ENCODE assay signal across 16 cellular contexts in the genomic region with DNA sequence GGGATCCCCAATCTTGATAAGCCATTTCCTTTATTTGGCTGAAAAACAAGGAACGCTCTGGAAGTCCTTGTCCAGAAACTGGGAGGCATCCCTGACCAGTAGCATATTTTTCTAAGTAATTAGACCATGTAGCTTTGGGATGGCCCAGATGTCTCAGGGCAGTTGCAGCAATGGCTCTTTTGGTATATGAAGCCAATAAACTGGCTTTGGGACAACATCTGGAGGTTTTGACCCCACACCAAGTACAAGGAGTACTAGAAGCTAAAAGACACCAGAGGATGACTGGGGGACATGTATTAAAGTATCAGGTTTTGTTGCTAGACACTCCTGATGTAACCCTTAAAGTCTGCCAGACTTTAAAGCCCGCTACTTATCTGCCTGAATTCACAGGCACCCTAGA.
DNase-seq lines count a peak whose midpoint lies in the region; ATAC-seq and TF ChIP-seq lines count a peak whose summit lies in the region.
"Had no signal": no experiment of that assay in that cellular context is flagged by ENCODE, and none has a peak within 500 bp of the region (broad histone marks: within the 10 kb centered on the region; RNA-seq: fewer than 3 reads in every experiment).

No MANE protein-coding gene starts in this region.

- no peak overlapping the region for H3K4me3 Mint-ChIP-seq in natural killer cell treated with Interleukin-12 subunit alpha and Interleukin-12 subunit beta and Interleukin-15 and Interleukin-18, amount 100 ng/mL, for 72 hours
- H3K4me3 Mint-ChIP-seq: CD4-positive, alpha-beta memory T cell; H9 had no signal

- H3K4me2 ChIP-seq in MM.1S (ENCODE audit: low read depth, low read length) = no peak overlapping the region
- H3K4me2 ChIP-seq: A549 had no signal

- H3K27me3 ChIP-seq in MM.1S (replicated peaks; ENCODE audit: insufficient read depth, low read length) (no peaks in the 10 kb centered on the region), WERI-Rb-1 (ENCODE audit: insufficient read depth, low read depth, severe bottlenecking) (no peaks in the 10 kb centered on the region), left ventricle myocardium inferior (ENCODE audit: low read depth) (no peaks in the 10 kb centered on the region), gastrocnemius medialis (no peaks in the 10 kb centered on the region)
- H3K27me3 ChIP-seq: BE2C had no signal

- H4K20me1 ChIP-seq in MM.1S (ENCODE audit: insufficient read depth, low read length) = no peaks in the 10 kb centered on the region

- H3K9me3 Mint-ChIP-seq in natural killer cell treated with Interleukin-12 subunit alpha and Interleukin-12 subunit beta and Interleukin-15 and Interleukin-18, amount 100 ng/mL, for 72 hours = no peaks in the 10 kb centered on the region
- H3K9me3 Mint-ChIP-seq: H9 had no signal

- H3K4me3 ChIP-seq in MM.1S (ENCODE audit: low read length) (no peak overlapping the region), WERI-Rb-1 (ENCODE audit: low read depth, low read length) (no peak overlapping the region), left ventricle myocardium inferior (no peak overlapping the region), gastrocnemius medialis (no peak overlapping the region)
- H3K4me3 ChIP-seq: A549, GM12878 had no signal

- H3K36me3 ChIP-seq in MM.1S (replicated peaks; ENCODE audit: insufficient read depth, low read length) (no peaks in the 10 kb centered on the region), WERI-Rb-1 (no peaks in the 10 kb centered on the region), left ventricle myocardium inferior (no peaks in the 10 kb centered on the region), gastrocnemius medialis (no peaks in the 10 kb centered on the region)
- H3K36me3 ChIP-seq: BE2C had no signal

- H3K9me3 ChIP-seq in MM.1S (replicated peaks; ENCODE audit: insufficient read depth, low read length) = no peaks in the 10 kb centered on the region
- H3K9me3 ChIP-seq in WERI-Rb-1 (ENCODE audit: severe bottlenecking) = no peaks in the 10 kb centered on the region
- no peaks in the 10 kb centered on the region for H3K9me3 ChIP-seq in left ventricle myocardium inferior (replicated peaks)
- H3K9me3 ChIP-seq in gastrocnemius medialis = no peaks in the 10 kb centered on the region
- H3K9me3 ChIP-seq: A549, BE2C had no signal

- no peaks in the 10 kb centered on the region for H3K79me2 ChIP-seq in MM.1S (ENCODE audit: low read length)

- no peak overlapping the region for H2AFZ ChIP-seq in MM.1S (ENCODE audit: low read length)

- H3K4me1 ChIP-seq in MM.1S (ENCODE audit: low read length) = no peaks in the 10 kb centered on the region
- H3K4me1 ChIP-seq in left ventricle myocardium inferior = peaks cover 35% of the 10 kb centered on the region
- H3K4me1 ChIP-seq in gastrocnemius medialis = peaks cover 20 to 30% of the 10 kb centered on the region in 2 donors
- H3K4me1 ChIP-seq: A549, BE2C had no signal

- H3K27me3 Mint-ChIP-seq in natural killer cell treated with Interleukin-12 subunit alpha and Interleukin-12 subunit beta and Interleukin-15 and Interleukin-18, amount 100 ng/mL, for 72 hours = peaks cover 0 to 8% of the 10 kb centered on the region in 2 donors
- H3K27me3 Mint-ChIP-seq: CD4-positive, alpha-beta memory T cell had no signal

- no peaks in the 10 kb centered on the region for H3K4me1 Mint-ChIP-seq in natural killer cell treated with Interleukin-12 subunit alpha and Interleukin-12 subunit beta and Interleukin-15 and Interleukin-18, amount 100 ng/mL, for 72 hours (ENCODE audit: low read depth in 2 of 2)
- H3K4me1 Mint-ChIP-seq: CD4-positive, alpha-beta memory T cell; H9 had no signal

- TF ChIP-seq POLR2A in gastrocnemius medialis (IDR thresholded peaks at IDR 0.05) = no peak

- no peaks in the 10 kb centered on the region for H3F3A ChIP-seq in MM.1S (ENCODE audit: insufficient read depth, low read length)

- intact Hi-C loops in left ventricle myocardium inferior (cut with micrococcal nuclease) = no loop called here
- intact Hi-C loops in gastrocnemius medialis (cut with DNase I; ENCODE audit: low total_unique reads) = no loop called here

- ATAC-seq in gastrocnemius medialis (peak; percentile 73 to 80), GM21576 (IDR thresholded peaks at IDR 0.05; ENCODE audit: unreplicated experiment) (no peak), HG03521 (IDR thresholded peaks at IDR 0.05; ENCODE audit: unreplicated experiment) (no peak)
- no peak for ATAC-seq in natural killer cell treated with Interleukin-12 subunit alpha and Interleukin-12 subunit beta and Interleukin-15 and Interleukin-18, amount 100 ng/mL, for 72 hours
- ATAC-seq: A549, HepG2 had no signal

- H3K9ac ChIP-seq in MM.1S (ENCODE audit: low read length) = no peak overlapping the region

- H3K27ac ChIP-seq in MM.1S (ENCODE audit: low read length) (no peak overlapping the region), WERI-Rb-1 (peak overlapping the region; percentile 22), left ventricle myocardium inferior (replicated peaks) (peak overlapping the region; percentile 69), gastrocnemius medialis (peak overlapping the region; percentile 7 to 60 (median 52))
- H3K27ac ChIP-seq: A549, C4-2B had no signal

- DNase-seq in MM.1S (peak; percentile 1), WERI-Rb-1 (no peak), left ventricle myocardium inferior (no peak), gastrocnemius medialis (peak; percentile 42 to 67)
- no peak for DNase-seq in natural killer cell treated with Interleukin-12 subunit alpha and Interleukin-12 subunit beta and Interleukin-15 and Interleukin-18, amount 100 ng/mL, for 72 hours (ENCODE audit: low spot score)
- DNase-seq: BE2C; CD4-positive, alpha-beta memory T cell; DMS79; GOT3; H9 had no signal

- in situ Hi-C loops in gastrocnemius medialis (cut with MboI; ENCODE audit: low sequenced_read_pairs in 4 of 4) = no loop called here

- H3K27ac Mint-ChIP-seq in natural killer cell treated with Interleukin-12 subunit alpha and Interleukin-12 subunit beta and Interleukin-15 and Interleukin-18, amount 100 ng/mL, for 72 hours = no peak overlapping the region
- H3K27ac Mint-ChIP-seq: CD4-positive, alpha-beta memory T cell; H9 had no signal

- H3K9me2 ChIP-seq in MM.1S (replicated peaks; ENCODE audit: insufficient read depth, low read length) = no peaks in the 10 kb centered on the region

- TF ChIP-seq CTCF in MM.1S (IDR thresholded peaks at IDR 0.05; ENCODE audit: low read length) = no peak
- TF ChIP-seq CTCF in WERI-Rb-1 (IDR thresholded peaks at IDR 0.05; ENCODE audit: low read depth, low read length) = no peak
- TF ChIP-seq CTCF in left ventricle myocardium inferior (IDR thresholded peaks at IDR 0.05; ENCODE audit: borderline replicate concordance) = no peak
- TF ChIP-seq CTCF in gastrocnemius medialis (IDR thresholded peaks at IDR 0.05 in 4 of 5, conservative IDR thresholded peaks at IDR 0.05 in 1 of 5) = no peak

- H3K36me3 Mint-ChIP-seq in natural killer cell treated with Interleukin-12 subunit alpha and Interleukin-12 subunit beta and Interleukin-15 and Interleukin-18, amount 100 ng/mL, for 72 hours = no peaks in the 10 kb centered on the region
- H3K36me3 Mint-ChIP-seq: CD4-positive, alpha-beta memory T cell had no signal

Comparison
In these comparisons a context has a peak if more than half of its experiments do, and no peak if none do; other contexts are left out.
1. DNase-seq: peak in MM.1S (single experiment) and gastrocnemius medialis (2 of 2); none in WERI-Rb-1 (single experiment), left ventricle myocardium inferior (single experiment) and natural killer cell treated with Interleukin-12 subunit alpha and Interleukin-12 subunit beta and Interleukin-15 and Interleukin-18, amount 100 ng/mL, for 72 hours (single experiment).
2. ATAC-seq: peak in gastrocnemius medialis (2 of 2); none in GM21576 (single experiment), natural killer cell treated with Interleukin-12 subunit alpha and Interleukin-12 subunit beta and Interleukin-15 and Interleukin-18, amount 100 ng/mL, for 72 hours (0 of 2) and HG03521 (single experiment).